ENCODE assay signal across 11 cellular contexts in the genomic region with DNA sequence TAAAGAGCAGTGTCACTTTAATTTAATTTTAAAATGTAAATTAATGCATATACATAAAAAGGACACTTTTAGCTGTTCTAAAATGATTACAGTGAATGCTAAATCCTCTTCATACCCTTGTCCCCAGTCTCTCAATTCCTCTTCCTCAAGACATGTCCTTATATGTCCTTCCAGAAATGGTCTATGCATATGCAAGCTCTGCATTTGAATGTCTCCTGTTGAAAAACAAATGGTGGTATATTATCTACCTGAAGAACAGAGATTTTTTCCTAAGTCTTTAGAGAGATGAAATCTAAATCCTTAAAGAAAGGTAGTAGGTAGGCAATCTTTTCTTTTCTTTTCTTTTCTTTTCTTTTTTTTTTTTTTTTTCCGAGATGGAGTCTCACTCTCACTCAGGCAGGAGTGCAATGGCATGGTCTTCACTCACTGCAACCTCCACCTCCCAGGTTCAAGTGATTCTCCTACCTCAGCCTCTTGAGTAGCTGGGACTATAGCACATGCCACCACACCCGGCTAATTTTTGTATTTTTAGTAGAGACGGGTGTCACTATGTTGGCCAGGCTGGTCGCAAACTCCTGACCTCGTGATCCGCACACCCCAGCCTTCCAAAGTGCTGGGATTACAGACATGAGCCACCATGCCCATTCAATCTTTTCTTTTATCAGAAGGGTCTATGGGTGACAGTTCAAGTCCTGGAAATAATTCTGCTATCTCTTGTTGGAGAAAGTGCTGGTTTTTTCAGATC.
A peak's percentile ranks its signal among the peaks of the same experiment; 100 is the strongest.
DNase-seq lines count a peak whose midpoint lies in the region; ATAC-seq and TF ChIP-seq lines count a peak whose summit lies in the region.
"Had no signal": no experiment of that assay in that cellular context is flagged by ENCODE, and none has a peak within 500 bp of the region (broad histone marks: within the 10 kb centered on the region; RNA-seq: fewer than 3 reads in every experiment).

No MANE protein-coding gene starts in this region.

- H3K36me3 Mint-ChIP-seq in activated naive CD4-positive, alpha-beta T cell treated with anti-CD3 and anti-CD28 coated beads, Interleukin-2, amount 10 ng/mL, durations not matched to agents 7 days and 5 days, result peaks cover 75% of the 10 kb centered on the region

- ATAC-seq in GM18502 (IDR thresholded peaks at IDR 0.05; ENCODE audit: poor library complexity, unreplicated experiment), result no peak
- ATAC-seq: gastroesophageal sphincter had no signal

- H3K9me3 ChIP-seq in OCI-LY7 (ENCODE audit: low read length) (peaks cover 9% of the 10 kb centered on the region; the same call in 1 of the 2 replicates), esophagus (ENCODE audit: control insufficient read depth in 2 of 2, insufficient read depth in 1 of 2, low read depth in 1 of 2, low read length in 1 of 2) (no peaks in the 10 kb centered on the region)
- H3K9me3 ChIP-seq: gastroesophageal sphincter, testis had no signal

- CTCF ChIA-PET in activated naive CD4-positive, alpha-beta T cell treated with anti-CD3 and anti-CD28 coated beads, Interleukin-2, amount 10 ng/mL, durations not matched to agents 7 days and 5 days (lab: Charles Lee), result interaction anchor here (0.6 to 1.8 kb wide), 3 partner anchors 23 to 180 kb away, joined by 3 to 9 read pairs (median 3); a partner anchor contains a TSS
- CTCF ChIA-PET in OCI-LY7 (lab: Charles Lee; ENCODE audit: unreplicated experiment), result interaction anchor here (1.9 to 3.9 kb wide), 3 partner anchors 11 to 23 kb away, joined by 5 to 16 read pairs (median 10); no protein-coding TSS in a partner anchor

- H3K36me3 ChIP-seq in OCI-LY7 (ENCODE audit: insufficient read depth, low read length), result no peaks in the 10 kb centered on the region; the same call in 1 of the 2 replicates
- peaks cover 0 to 3% of the 10 kb centered on the region in 2 donors for H3K36me3 ChIP-seq in esophagus (ENCODE audit: control insufficient read depth in 2 of 2, insufficient read depth in 2 of 2, low read length in 1 of 2)
- H3K36me3 ChIP-seq in urinary bladder (ENCODE audit: insufficient read depth), result peaks cover 2% of the 10 kb centered on the region
- H3K36me3 ChIP-seq: gastroesophageal sphincter had no signal

- peak overlapping the region; percentile 52 for H3K4me3 ChIP-seq in OCI-LY7 (ENCODE audit: low read depth, low read length, poor library complexity, severe bottlenecking)
- no peak overlapping the region for H3K4me3 ChIP-seq in esophagus (ENCODE audit: low read depth in 1 of 2, low read length in 2 of 2)
- no peak overlapping the region for H3K4me3 ChIP-seq in urinary bladder (ENCODE audit: low read depth, low read length)
- H3K4me3 ChIP-seq: gastroesophageal sphincter, testis had no signal

- BruUV-seq in OCI-LY7 (replicated peaks; lab: Mats Ljungman, UMichigan), result no TSS peak

- no peaks in the 10 kb centered on the region for H3K79me2 ChIP-seq in OCI-LY7 (ENCODE audit: insufficient read depth, low read depth, low read length)

- intact Hi-C loops in OCI-LY7 (cut with micrococcal nuclease; ENCODE audit: unreplicated experiment), result loop anchor here (2.0 kb wide), 2 partner anchors 143 to 193 kb away; a partner anchor contains a TSS

- H3K27me3 Mint-ChIP-seq in activated naive CD4-positive, alpha-beta T cell treated with anti-CD3 and anti-CD28 coated beads, Interleukin-2, amount 10 ng/mL, durations not matched to agents 7 days and 5 days, result no peaks in the 10 kb centered on the region

- 86 to 89% methylated on average over 6 of the region's 6 CpGs for WGBS in esophagus, 2 donors
- 80% methylated on average over 6 of the region's 6 CpGs for WGBS in urinary bladder

- peaks cover 8% of the 10 kb centered on the region for H3K9me3 Mint-ChIP-seq in activated naive CD4-positive, alpha-beta T cell treated with anti-CD3 and anti-CD28 coated beads, Interleukin-2, amount 10 ng/mL, durations not matched to agents 7 days and 5 days

- POLR2A ChIA-PET in OCI-LY7 (lab: Charles Lee), result interaction anchor here (0.6 to 17.0 kb wide), 25 partner anchors 11 to 1989 kb away, joined by 3 to 333 read pairs (median 5); a partner anchor contains a TSS

- H3K27me3 ChIP-seq in esophagus (ENCODE audit: control insufficient read depth in 1 of 2, insufficient read depth in 2 of 2, low read length in 2 of 2), result no peaks in the 10 kb centered on the region
- H3K27me3 ChIP-seq: gastroesophageal sphincter, testis had no signal

- DNase-seq in activated naive CD4-positive, alpha-beta T cell treated with anti-CD3 and anti-CD28 coated beads, Interleukin-2, amount 10 ng/mL, durations not matched to agents 7 days and 5 days, result no peak
- DNase-seq in activated naive CD4-positive, alpha-beta T cell treated with Interleukin-2 at 50 U/mL for 16 hours, result no peak
- DNase-seq in OCI-LY7 (ENCODE audit: low spot score), result peak; percentile 63
- DNase-seq in NCI-H1105 treated with DMSO at 0.1 percent for 48 hours (lab: John Stamatoyannopoulos, UW), result no peak
- no peak for DNase-seq in DMS114 treated with DMSO at 0.1 percent for 48 hours (lab: John Stamatoyannopoulos, UW; ENCODE audit: unreplicated experiment)
- DNase-seq: SIG-M5, testis had no signal

- H3K4me2 ChIP-seq in OCI-LY7 (ENCODE audit: low read length), result peak overlapping the region; percentile 75

- peak overlapping the region; percentile 98 for H3K27ac Mint-ChIP-seq in activated naive CD4-positive, alpha-beta T cell treated with anti-CD3 and anti-CD28 coated beads, Interleukin-2, amount 10 ng/mL, durations not matched to agents 7 days and 5 days

- no peak for TF ChIP-seq CTCF in OCI-LY7 (conservative IDR thresholded peaks at IDR 0.05; ENCODE audit: low read length)

- no peaks in the 10 kb centered on the region for H4K20me1 ChIP-seq in OCI-LY7 (ENCODE audit: insufficient read depth, low read length)

- H3K4me1 ChIP-seq in OCI-LY7 (ENCODE audit: insufficient read depth, low read length, poor library complexity, severe bottlenecking), result peaks cover 86% of the 10 kb centered on the region
- peaks cover 0 to 14% of the 10 kb centered on the region in 2 donors for H3K4me1 ChIP-seq in esophagus (ENCODE audit: control insufficient read depth in 2 of 2, insufficient read depth in 2 of 2, low read length in 1 of 2)
- H3K4me1 ChIP-seq in urinary bladder (ENCODE audit: insufficient read depth), result peaks cover 3% of the 10 kb centered on the region

- peak overlapping the region; percentile 53 for H2AFZ ChIP-seq in OCI-LY7 (ENCODE audit: low read length)

- H3K9me2 ChIP-seq in OCI-LY7 (ENCODE audit: insufficient read depth, low read length), result no peaks in the 10 kb centered on the region

- H3K4me1 Mint-ChIP-seq in activated naive CD4-positive, alpha-beta T cell treated with anti-CD3 and anti-CD28 coated beads, Interleukin-2, amount 10 ng/mL, durations not matched to agents 7 days and 5 days, result peaks cover 77% of the 10 kb centered on the region

- no peak overlapping the region for H3K4me3 Mint-ChIP-seq in activated naive CD4-positive, alpha-beta T cell treated with anti-CD3 and anti-CD28 coated beads, Interleukin-2, amount 10 ng/mL, durations not matched to agents 7 days and 5 days

- peak overlapping the region; percentile 99 for H3K27ac ChIP-seq in OCI-LY7 (ENCODE audit: low read depth, low read length, poor library complexity, severe bottlenecking)
- H3K27ac ChIP-seq in esophagus (ENCODE audit: low read depth in 2 of 2, low read length in 1 of 2), result peak overlapping the region; percentile 24 to 78
- H3K27ac ChIP-seq in urinary bladder (ENCODE audit: low read depth), result peak overlapping the region; percentile 43
- H3K27ac ChIP-seq: testis had no signal

Comparison
In these comparisons a context has a peak if more than half of its experiments do, and no peak if none do; other contexts are left out.
1. H3K27ac ChIP-seq: peak in every context shown above with its lines; median percentile 99 in OCI-LY7; 51 in esophagus; 43 in urinary bladder.